Comparison of ENCODE assay signal across 8 cellular contexts in genomic region chr9:95506438-95506691, GRCh38. TPM values are rescaled to one million over a fixed set of nuclear protein-coding genes. Genes with fewer than 3 reads are reported as not detected.
DNase-seq lines count a peak whose midpoint lies in the region; ATAC-seq and TF ChIP-seq lines count a peak whose summit lies in the region.

No MANE protein-coding gene starts in this region.

- peak; percentile 53 for DNase-seq in Caki2 (ENCODE audit: low read depth)
- DNase-seq in GM20000 (ENCODE audit: low spot score): peak; percentile 80
- peak; percentile 84 for DNase-seq in NCI-H69 (lab: John Stamatoyannopoulos, UW)
- no peak for DNase-seq in breast epithelium (ENCODE audit: low spot score in 2 of 2)
- peak in 1 of 2 donors; percentile 78 for DNase-seq in left lung
- no peak for DNase-seq in thoracic aorta (ENCODE audit: low spot score)
- no peak for DNase-seq in effector CD4-positive, alpha-beta T cell

- H3K27ac ChIP-seq in breast epithelium (peak overlapping the region; percentile 88 to 96), left lung (peak overlapping the region; percentile 82 to 86), thoracic aorta (peak overlapping the region; percentile 83 to 88)

- no peak for TF ChIP-seq POLR2A in breast epithelium (IDR thresholded peaks at IDR 0.05)

- no peaks in the 10 kb centered on the region for H3K4me1 ChIP-seq in breast epithelium
- peaks cover 5 to 50% of the 10 kb centered on the region in 2 donors for H3K4me1 ChIP-seq in left lung
- peaks cover 0 to 23% of the 10 kb centered on the region in 2 donors for H3K4me1 ChIP-seq in thoracic aorta (ENCODE audit: control insufficient read depth in 1 of 2, low read depth in 2 of 2)

- H3K4me3 ChIP-seq in breast epithelium (peak overlapping the region; percentile 71 to 83 (median 75)), left lung (peak overlapping the region; percentile 55 to 63), thoracic aorta (peak overlapping the region; percentile 92)

- intact Hi-C loops in breast epithelium (cut with DNase I; ENCODE audit: low total_unique reads) (no loop called here), left lung (cut with DNase I) (loop anchor here in 1 of 2 donors (10.0 kb wide), 1 partner anchor 192 kb away; the partner anchor contains the start of gene FANCC)

- H3K9me3 ChIP-seq in breast epithelium (no peaks in the 10 kb centered on the region), left lung (no peaks in the 10 kb centered on the region), thoracic aorta (no peaks in the 10 kb centered on the region)

- TF ChIP-seq CTCF in GM20000 (IDR thresholded peaks at IDR 0.05; ENCODE audit: extremely low read depth, missing control alignments) (no peak), breast epithelium (IDR thresholded peaks at IDR 0.05) (no peak), left lung (IDR thresholded peaks at IDR 0.05) (no peak), thoracic aorta (IDR thresholded peaks at IDR 0.05) (no peak)

- in situ Hi-C loops in Caki2 (cut with HindIII; ENCODE audit: low pct_unique_long_range_greater_than_20kb, low sequenced_read_pairs): no loop called here

- H3K27me3 ChIP-seq in breast epithelium (no peaks in the 10 kb centered on the region), left lung (peaks cover 3 to 75% of the 10 kb centered on the region in 2 donors), thoracic aorta (replicated peaks; ENCODE audit: insufficient read depth) (no peaks in the 10 kb centered on the region)

- H3K36me3 ChIP-seq in breast epithelium: no peaks in the 10 kb centered on the region
- H3K36me3 ChIP-seq in left lung: no peaks in the 10 kb centered on the region
- H3K36me3 ChIP-seq in thoracic aorta: no peaks in the 10 kb centered on the region

- ATAC-seq in left lung (no peak), thoracic aorta (ENCODE audit: insufficient number of reproducible peaks, low FRiP score, low read depth) (no peak), HG02571 (IDR thresholded peaks at IDR 0.05; ENCODE audit: unreplicated experiment) (no peak)

RNA-seq across cellular contexts. Expression of gene PTCH1, which starts 10.4 kb away (rescaled TPM):
- total RNA-seq in Caki2 (2014; rRNA removed; shearing (Covaris generic); ENCODE audit: low replicate concordance): 2.6 and 3.1 TPM in 2 replicates
- total RNA-seq in breast epithelium (1 to 10 TPM; 6.6 to 9.9 (median 6.6) TPM), left lung (10 to 100 TPM; 19.7 to 29.9 TPM), thoracic aorta (10 to 100 TPM; 12.6 to 19.2 TPM)

Comparison
In these comparisons a context has a peak if more than half of its experiments do, and no peak if none do; other contexts are left out.
1. DNase-seq: peak in Caki2 (single experiment), GM20000 (single experiment) and NCI-H69 (single experiment); none in breast epithelium (0 of 2), thoracic aorta (single experiment) and effector CD4-positive, alpha-beta T cell (single experiment).
2. Peak in every context shown above with its lines, with median percentiles within 50 percentile points of each other: H3K27ac ChIP-seq and H3K4me3 ChIP-seq.